In the genomic region with DNA sequence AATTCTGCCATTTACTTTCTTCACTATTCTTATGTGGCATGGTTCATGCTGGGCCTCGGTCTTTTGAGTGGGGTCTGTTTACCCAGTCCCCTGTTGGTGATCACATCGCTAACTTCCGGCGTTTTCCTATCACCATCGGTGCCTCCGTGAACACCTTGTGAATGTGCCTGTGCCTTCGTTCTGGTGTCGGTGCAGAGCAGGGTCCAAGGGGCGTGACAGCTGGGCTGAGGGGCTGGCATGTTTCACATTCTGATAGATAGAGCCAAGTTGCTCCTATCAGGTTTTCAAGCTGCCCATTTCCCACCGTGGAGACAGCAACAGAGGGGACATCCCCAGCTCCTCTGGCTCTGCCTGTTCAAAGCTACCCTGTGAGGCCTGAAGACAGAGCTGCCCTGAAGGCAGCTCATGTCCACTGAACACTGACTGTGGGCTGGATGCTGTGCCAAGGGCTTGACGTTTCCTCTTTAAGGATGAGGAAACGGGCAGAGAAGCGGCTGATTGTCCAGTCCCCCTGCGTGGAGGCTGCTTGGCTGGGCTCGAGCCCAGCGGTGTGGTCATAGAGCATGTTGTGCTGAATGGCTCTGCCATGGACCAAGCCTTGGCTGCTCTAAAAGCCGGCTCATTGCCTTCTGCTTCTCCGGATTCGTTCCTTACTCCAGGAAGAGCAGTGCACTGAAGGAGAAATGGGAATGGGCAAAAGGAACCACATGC, we compare ENCODE assay signal across 2 cellular contexts.
TF ChIP-seq lines count a peak whose summit lies in the region.

No MANE protein-coding gene starts in this region.

TF ChIP-seq in A549, 52 proteins besides CTCF, POLR2A, EP300 and RAD21:
- TF ChIP-seq KDM5A (IDR thresholded peaks at IDR 0.05) (no peak), FOXS1 (CRISPR knock-in tag; IDR thresholded peaks at IDR 0.05) (no peak), BHLHE40 (IDR thresholded peaks at IDR 0.05; ENCODE audit: low read depth, low read length) (no peak), CEBPB (IDR thresholded peaks at IDR 0.05) (no peak), CHD2 (IDR thresholded peaks at IDR 0.05; ENCODE audit: low read length, partially characterized antibody) (no peak)
- TF ChIP-seq, protein P1, sequence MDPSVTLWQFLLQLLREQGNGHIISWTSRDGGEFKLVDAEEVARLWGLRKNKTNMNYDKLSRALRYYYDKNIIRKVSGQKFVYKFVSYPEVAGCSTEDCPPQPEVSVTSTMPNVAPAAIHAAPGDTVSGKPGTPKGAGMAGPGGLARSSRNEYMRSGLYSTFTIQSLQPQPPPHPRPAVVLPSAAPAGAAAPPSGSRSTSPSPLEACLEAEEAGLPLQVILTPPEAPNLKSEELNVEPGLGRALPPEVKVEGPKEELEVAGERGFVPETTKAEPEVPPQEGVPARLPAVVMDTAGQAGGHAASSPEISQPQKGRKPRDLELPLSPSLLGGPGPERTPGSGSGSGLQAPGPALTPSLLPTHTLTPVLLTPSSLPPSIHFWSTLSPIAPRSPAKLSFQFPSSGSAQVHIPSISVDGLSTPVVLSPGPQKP (IDR thresholded peaks at IDR 0.05; ENCODE audit: low read depth, low read length), result no peak

TF ChIP-seq in IMR-90, 13 proteins besides CTCF, POLR2A, EP300 and RAD21:
- no peak for TF ChIP-seq CHD1 (IDR thresholded peaks at IDR 0.05; ENCODE audit: low read depth, low read length)
- TF ChIP-seq BHLHE40 (IDR thresholded peaks at IDR 0.05; ENCODE audit: low read depth, low read length), result no peak
- TF ChIP-seq, protein P2, sequence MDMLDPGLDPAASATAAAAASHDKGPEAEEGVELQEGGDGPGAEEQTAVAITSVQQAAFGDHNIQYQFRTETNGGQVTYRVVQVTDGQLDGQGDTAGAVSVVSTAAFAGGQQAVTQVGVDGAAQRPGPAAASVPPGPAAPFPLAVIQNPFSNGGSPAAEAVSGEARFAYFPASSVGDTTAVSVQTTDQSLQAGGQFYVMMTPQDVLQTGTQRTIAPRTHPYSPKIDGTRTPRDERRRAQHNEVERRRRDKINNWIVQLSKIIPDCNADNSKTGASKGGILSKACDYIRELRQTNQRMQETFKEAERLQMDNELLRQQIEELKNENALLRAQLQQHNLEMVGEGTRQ (IDR thresholded peaks at IDR 0.05; ENCODE audit: low read depth, low read length), result no peak
- no peak for TF ChIP-seq FOS (IDR thresholded peaks at IDR 0.05; ENCODE audit: low read depth, low read length)
- TF ChIP-seq MAZ (IDR thresholded peaks at IDR 0.05; ENCODE audit: borderline replicate concordance, low read depth, low read length), result no peak
- no peak for TF ChIP-seq NFE2L2 (IDR thresholded peaks at IDR 0.05; ENCODE audit: low read depth, low read length)
- TF ChIP-seq, protein P1 (IDR thresholded peaks at IDR 0.05; ENCODE audit: borderline replicate concordance, low read depth, low read length), result no peak
- no peak for TF ChIP-seq CEBPB (IDR thresholded peaks at IDR 0.05; ENCODE audit: low read depth, low read length)
- TF ChIP-seq RFX5 (IDR thresholded peaks at IDR 0.05; ENCODE audit: low read depth, low read length), result no peak
- TF ChIP-seq MAFK (IDR thresholded peaks at IDR 0.05; ENCODE audit: low read depth, low read length), result no peak
